Comparison of ENCODE assay signal across 7 cellular contexts in genomic region chr2:71815701-71816100, GRCh38.
"Had no signal": no experiment of that assay in that cellular context is flagged by ENCODE, and none has a peak within 500 bp of the region (broad histone marks: within the 10 kb centered on the region; RNA-seq: fewer than 3 reads in every experiment).

No MANE protein-coding gene starts in this region.

- H3K9ac ChIP-seq: KMS-11 had no signal

- DNase-seq: IMR-90, KBM-7 had no signal

- H3K4me3 Mint-ChIP-seq: IgD-negative memory B cell had no signal

- H3K9me3 Mint-ChIP-seq: IgD-negative memory B cell had no signal

- H3K4me2 ChIP-seq: KMS-11 had no signal

- ATAC-seq: HepG2, K562 had no signal

- H3K4me3 ChIP-seq: K562 had no signal

- H3K36me3 Mint-ChIP-seq: IgD-negative memory B cell had no signal

- H3K4me1 Mint-ChIP-seq: IgD-negative memory B cell had no signal

- H3K27ac ChIP-seq: HL-60, KMS-11 had no signal

- H3K27ac Mint-ChIP-seq: IgD-negative memory B cell had no signal
